ENCODE assay signal across 27 cellular contexts in the genomic region with DNA sequence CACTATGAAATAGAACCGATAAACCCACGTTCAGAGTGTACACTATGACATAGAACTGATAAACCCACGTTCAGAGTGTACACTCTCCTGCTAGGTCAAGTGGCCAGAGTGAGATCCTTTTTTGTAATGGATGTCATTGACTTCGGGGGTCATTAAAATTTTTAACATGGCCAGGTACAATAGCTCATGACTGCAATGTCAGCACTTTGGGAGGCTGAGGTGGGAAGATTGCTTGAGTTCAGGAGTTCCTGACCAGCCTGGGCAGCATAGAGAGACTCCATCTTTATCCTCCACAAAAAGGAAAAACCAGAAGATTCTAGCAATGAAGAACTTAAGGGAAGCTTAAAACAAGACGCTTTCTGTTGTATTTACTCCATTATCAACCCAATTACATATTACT.
"Had no signal": no experiment of that assay in that cellular context is flagged by ENCODE, and none has a peak within 500 bp of the region (broad histone marks: within the 10 kb centered on the region; RNA-seq: fewer than 3 reads in every experiment).

No MANE protein-coding gene starts in this region.

- H3K4me3 ChIP-seq: stomach, suprapubic skin, testis, thoracic aorta, thyroid gland, tibial artery, tibial nerve, transverse colon, upper lobe of left lung, upper lobe of right lung, uterus, vagina had no signal

- H3K4me1 ChIP-seq: stomach, suprapubic skin, testis, thyroid gland, tibial artery, tibial nerve, transverse colon, upper lobe of left lung, upper lobe of right lung, uterus, vagina had no signal

- H3K27me3 ChIP-seq: suprapubic skin, testis, thyroid gland, tibial artery, tibial nerve, transverse colon, upper lobe of left lung, upper lobe of right lung, uterus, vagina had no signal

- H3K27ac ChIP-seq: stomach, suprapubic skin, testis, thoracic aorta, thyroid gland, tibial artery, tibial nerve, transverse colon, upper lobe of left lung, upper lobe of right lung, uterus, vagina had no signal

- DNase-seq: stimulated activated CD4-positive, alpha-beta T cell treated with anti-CD3 and anti-CD28 coated beads, Interleukin-2, amount 100 ng/mL, for 48 hours; stimulated activated CD4-positive, alpha-beta T cell treated with anti-CD3 and anti-CD28 coated beads, Interleukin-4, amount 100 ng/mL, for 1 hour; stimulated activated CD4-positive, alpha-beta T cell treated with anti-CD3 and anti-CD28 coated beads, Interleukin-4, amount 100 ng/mL, for 24 hours; stimulated activated CD4-positive, alpha-beta T cell treated with anti-CD3 and anti-CD28 coated beads, Interleukin-4, amount 100 ng/mL, for 4 hours; stimulated activated CD8-positive, alpha-beta memory T cell treated with anti-CD3 and anti-CD28 coated beads, Interleukin-4, amount 100 ng/mL, for 48 hours; stimulated activated naive B cell treated with anti-CD40 and anti-IgM and Interleukin-4, amounts not matched to agents 10 μg/mL and 1 μg/mL and 100 μg/mL, for 72 hours; stimulated activated naive CD4-positive, alpha-beta T cell; stimulated activated naive CD4-positive, alpha-beta T cell treated with Interleukin-2 at 50 U/mL for 16 hours; stimulated activated naive CD8-positive, alpha-beta T cell treated with anti-CD3 and anti-CD28 coated beads, Interleukin-15, amount 100 ng/mL, for 72 hours; stimulated activated naive CD8-positive, alpha-beta T cell treated with anti-CD3 and anti-CD28 coated beads, Interleukin-15, Interleukin-2, amounts not matched to agents 100 U/mL and 50 U/mL, for 24 hours; stomach; substantia nigra; testis; thyroid gland; tibial artery; transverse colon; trophoblast cell; upper lobe of left lung; upper lobe of right lung; uterus had no signal

- H3K36me3 ChIP-seq: stomach, suprapubic skin, thoracic aorta, thyroid gland, tibial artery, tibial nerve, transverse colon, upper lobe of left lung, upper lobe of right lung, uterus, vagina had no signal

- H3K9me3 ChIP-seq: stomach, suprapubic skin, testis, thoracic aorta, thyroid gland, tibial artery, tibial nerve, transverse colon, upper lobe of left lung, upper lobe of right lung, uterus, vagina had no signal

- FAIRE-seq: urothelium cell line had no signal

- ATAC-seq: stimulated activated effector memory CD8-positive, alpha-beta T cell treated with anti-CD3 and anti-CD28 coated beads, Interleukin-12 subunit alpha, Interleukin-12 subunit beta, amount 100 ng/mL, for 72 hours; stimulated activated memory B cell treated with anti-CD40 and anti-IgM and Interleukin-4, amounts not matched to agents 10 μg/mL and 1 μg/mL and 100 μg/mL, for 72 hours; stimulated activated naive B cell treated with anti-CD40 and anti-IgM and Interleukin-4, amounts not matched to agents 10 μg/mL and 1 μg/mL and 100 μg/mL, for 72 hours; stimulated activated naive CD8-positive, alpha-beta T cell treated with anti-CD3 and anti-CD28 coated beads, Interleukin-15, amount 100 ng/mL, for 72 hours; stimulated activated naive CD8-positive, alpha-beta T cell treated with anti-CD3 and anti-CD28 coated beads, Interleukin-15, Interleukin-2, amounts not matched to agents 100 U/mL and 50 U/mL, for 24 hours; upper lobe of right lung had no signal
